18 cellular contexts compared by ENCODE assay signal in the genomic region with DNA sequence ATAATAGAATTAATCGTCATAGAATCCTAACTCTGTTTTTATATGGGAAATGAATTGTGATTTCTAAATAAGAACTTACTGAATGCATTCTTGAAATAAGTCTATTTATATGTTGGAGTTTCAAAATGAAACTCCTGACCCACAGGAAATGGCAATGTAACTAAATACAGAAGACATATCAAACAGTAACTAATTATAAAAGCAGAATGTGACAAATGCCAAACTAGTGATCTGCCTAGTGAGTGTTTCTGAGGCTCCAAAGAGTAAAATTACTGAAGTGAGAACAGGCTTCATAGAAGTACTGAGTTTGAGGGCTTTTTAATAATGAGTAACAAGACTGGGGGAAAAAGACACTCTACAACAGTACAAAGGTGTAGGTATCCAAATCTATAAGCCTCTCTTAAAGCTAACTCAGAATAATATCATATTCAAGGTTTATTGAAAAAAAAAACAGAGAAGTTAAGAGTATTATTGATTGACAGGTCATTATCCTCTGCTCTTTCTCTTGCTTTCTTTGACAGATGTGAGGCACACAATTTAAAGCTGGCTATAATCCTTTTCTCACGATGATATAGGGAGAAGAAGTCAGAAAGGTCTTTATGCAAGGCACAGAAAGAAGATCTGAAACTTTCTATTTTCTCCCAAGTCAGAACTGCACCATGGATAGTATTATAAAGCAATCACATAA. TPM values are rescaled to one million over a fixed set of nuclear protein-coding genes. Genes with fewer than 3 reads are reported as not detected.
DNase-seq lines count a peak whose midpoint lies in the region; ATAC-seq and TF ChIP-seq lines count a peak whose summit lies in the region.
"Had no signal": no experiment of that assay in that cellular context is flagged by ENCODE, and none has a peak within 500 bp of the region (broad histone marks: within the 10 kb centered on the region; RNA-seq: fewer than 3 reads in every experiment).

No MANE protein-coding gene starts in this region.

- H3K14ac ChIP-seq in mesenchymal stem cell (ENCODE audit: low read length in 2 of 2) = no peak overlapping the region

- H3K4ac ChIP-seq in mesenchymal stem cell (ENCODE audit: low read depth in 1 of 2, low read length in 2 of 2) = no peak overlapping the region

- H4K8ac ChIP-seq in mesenchymal stem cell (ENCODE audit: low read length) = no peak overlapping the region

- no peak for DNase-seq in mesenchymal stem cell
- DNase-seq in NCI-H1694 (lab: John Stamatoyannopoulos, UW) = no peak
- no peak for DNase-seq in NCI-H1417 treated with DMSO at 0.1 percent for 48 hours (lab: John Stamatoyannopoulos, UW)
- DNase-seq in tibial artery = no peak
- DNase-seq in epidermal melanocyte (ENCODE audit: insufficient read length, low spot score) = no peak
- DNase-seq: DMS79; GM23248; mammary epithelial cell; NCI-H526; nephron progenitor cell; right lobe of liver; stimulated activated CD4-positive, alpha-beta T cell treated with anti-CD3 and anti-CD28 coated beads, Interleukin-4, amount 100 ng/mL, for 24 hours had no signal

- H4K91ac ChIP-seq in mesenchymal stem cell (ENCODE audit: low read length) = no peak overlapping the region

- intact Hi-C loops in tibial artery (cut with DNase I; ENCODE audit: low total_unique reads) = no loop called here

- H3K4me1 ChIP-seq in mesenchymal stem cell (ENCODE audit: control insufficient read depth, insufficient read depth, low read depth, low read length) (no peaks in the 10 kb centered on the region), tibial artery (no peaks in the 10 kb centered on the region)
- H3K4me1 ChIP-seq: right lobe of liver had no signal

- no peak for TF ChIP-seq CTCF in tibial artery (IDR thresholded peaks at IDR 0.05)

- H3K23ac ChIP-seq in mesenchymal stem cell (ENCODE audit: low read length in 2 of 2) = no peak overlapping the region

- H3K79me1 ChIP-seq in mesenchymal stem cell (replicated peaks; ENCODE audit: low read length, poor library complexity, severe bottlenecking) = no peaks in the 10 kb centered on the region

- no peaks in the 10 kb centered on the region for H3K27me3 ChIP-seq in mesenchymal stem cell (ENCODE audit: control insufficient read depth in 1 of 2, insufficient read depth in 1 of 2, low read length in 2 of 2)
- H3K27me3 ChIP-seq in tibial artery = no peaks in the 10 kb centered on the region
- H3K27me3 ChIP-seq: right lobe of liver had no signal

- no peaks in the 10 kb centered on the region for H3K36me3 ChIP-seq in mesenchymal stem cell (ENCODE audit: control insufficient read depth in 1 of 2, insufficient read depth in 2 of 2, low read depth in 1 of 2, low read length in 2 of 2)
- H3K36me3 ChIP-seq in tibial artery = no peaks in the 10 kb centered on the region
- H3K36me3 ChIP-seq: right lobe of liver had no signal

- H3K9me3 ChIP-seq in mesenchymal stem cell (ENCODE audit: control insufficient read depth, low read length) = no peaks in the 10 kb centered on the region
- no peaks in the 10 kb centered on the region for H3K9me3 ChIP-seq in tibial artery
- H3K9me3 ChIP-seq: right lobe of liver had no signal

- no peak overlapping the region for H2AFZ ChIP-seq in mesenchymal stem cell (ENCODE audit: low read depth, low read length)
- H2AFZ ChIP-seq: GM23248 had no signal

- no CpG with 5 or more reads among the region's 2 CpGs for WGBS in mesenchymal stem cell

- H2AK5ac ChIP-seq in mesenchymal stem cell (ENCODE audit: low read length, severe bottlenecking) = no peak overlapping the region

- H2BK120ac ChIP-seq in mesenchymal stem cell (ENCODE audit: low read depth, low read length) = no peak overlapping the region

- H3K18ac ChIP-seq in mesenchymal stem cell (ENCODE audit: low read depth in 1 of 2, low read length in 2 of 2) = no peak overlapping the region

- no peak overlapping the region for H3K9ac ChIP-seq in mesenchymal stem cell (ENCODE audit: low read length)
- H3K9ac ChIP-seq: GM23248, KMS-11 had no signal

- no peak overlapping the region for H3K4me2 ChIP-seq in mesenchymal stem cell (ENCODE audit: low read length, poor library complexity, severe bottlenecking)
- H3K4me2 ChIP-seq: KMS-11 had no signal

- peak overlapping the region; percentile 74 for H3K27ac ChIP-seq in mesenchymal stem cell (ENCODE audit: low read length, poor library complexity, severe bottlenecking)
- no peak overlapping the region for H3K27ac ChIP-seq in tibial artery
- H3K27ac ChIP-seq: C4-2B, GM23248, KMS-11, right lobe of liver had no signal

- H3K4me3 ChIP-seq in mesenchymal stem cell (ENCODE audit: insufficient read depth in 1 of 2, low read depth in 1 of 2, low read length in 2 of 2) (no peak overlapping the region), tibial artery (no peak overlapping the region)
- H3K4me3 ChIP-seq: GM23248, right lobe of liver had no signal

- no peak overlapping the region for H2BK15ac ChIP-seq in mesenchymal stem cell (ENCODE audit: low read depth, poor library complexity, severe bottlenecking)

- H2BK12ac ChIP-seq in mesenchymal stem cell (ENCODE audit: low read length in 2 of 2) = no peak overlapping the region

- ATAC-seq in GM19452 (IDR thresholded peaks at IDR 0.05; ENCODE audit: unreplicated experiment) (peak; percentile 82), HG02798 (IDR thresholded peaks at IDR 0.05; ENCODE audit: poor library complexity, unreplicated experiment) (peak; percentile 52), HG03460 (IDR thresholded peaks at IDR 0.05; ENCODE audit: unreplicated experiment) (peak; percentile 93)
- ATAC-seq: activated naive CD4-positive, alpha-beta T cell treated with anti-CD3 and anti-CD28 coated beads, Interleukin-2, amount 50 U/mL, for 72 hours; right lobe of liver had no signal

- H2BK5ac ChIP-seq in mesenchymal stem cell (ENCODE audit: low read depth, low read length, poor library complexity, severe bottlenecking) = no peak overlapping the region

RNA-seq across cellular contexts. Expression of gene ATXN8OS, which starts 17.4 kb away (rescaled TPM):
- polyA plus RNA-seq in mesenchymal stem cell (2013, experiment 1 of 2) = 0.04 TPM
- polyA plus RNA-seq in mesenchymal stem cell (2013, experiment 2 of 2) = not detected
- polyA plus RNA-seq: GM23248, mammary epithelial cell had no signal

RNA-seq across cellular contexts. Expression of gene KLHL1, which starts 18.1 kb away (rescaled TPM):
- 0.08 TPM for polyA plus RNA-seq in mesenchymal stem cell (2013, experiment 1 of 2)
- polyA plus RNA-seq in mesenchymal stem cell (2013, experiment 2 of 2) = 0.11 TPM
- polyA plus RNA-seq: GM23248, mammary epithelial cell had no signal
